ENCODE assay signal across 26 cellular contexts in genomic region chr16:69451166-69451565, GRCh38. TPM values are rescaled to one million over a fixed set of nuclear protein-coding genes. Genes with fewer than 3 reads are reported as not detected.
DNase-seq lines count a peak whose midpoint lies in the region; ATAC-seq and TF ChIP-seq lines count a peak whose summit lies in the region.
"Had no signal": no experiment of that assay in that cellular context is flagged by ENCODE, and none has a peak within 500 bp of the region (broad histone marks: within the 10 kb centered on the region; RNA-seq: fewer than 3 reads in every experiment).

No MANE protein-coding gene starts in this region.

- H3K4me3 ChIP-seq in CD4-positive, CD25-positive, alpha-beta regulatory T cell (ENCODE audit: low read depth, low read length), result peak overlapping the region; percentile 61
- no peak overlapping the region for H3K4me3 ChIP-seq in PC-3 (ENCODE audit: low read length)
- H3K4me3 ChIP-seq in endodermal cell (ENCODE audit: low read length), result no peak overlapping the region
- no peak overlapping the region for H3K4me3 ChIP-seq in transverse colon
- H3K4me3 ChIP-seq: thoracic aorta, uterus had no signal

- no peaks in the 10 kb centered on the region for H4K20me1 ChIP-seq in PC-3 (ENCODE audit: low read length)

- no peaks in the 10 kb centered on the region for H3K27me3 ChIP-seq in CD4-positive, CD25-positive, alpha-beta regulatory T cell (ENCODE audit: control insufficient read depth, insufficient read depth, low read length)
- H3K27me3 ChIP-seq in PC-3 (ENCODE audit: low read length) (no peaks in the 10 kb centered on the region), endodermal cell (ENCODE audit: control insufficient read depth, insufficient read depth, low read length, poor library complexity, severe bottlenecking) (no peaks in the 10 kb centered on the region), transverse colon (no peaks in the 10 kb centered on the region)
- H3K27me3 ChIP-seq: uterus had no signal

- H2AFZ ChIP-seq in PC-3 (ENCODE audit: low read length), result no peak overlapping the region

- TF ChIP-seq EP300 in transverse colon (IDR thresholded peaks at IDR 0.05; ENCODE audit: low read depth), result no peak

- no peaks in the 10 kb centered on the region for H3K27me3 Mint-ChIP-seq in activated CD4-positive, alpha-beta T cell treated with anti-CD3 and anti-CD28 coated beads, Interleukin-2, amount 10 ng/mL, durations not matched to agents 7 days and 5 days
- no peaks in the 10 kb centered on the region for H3K27me3 Mint-ChIP-seq in CD4-positive, CD25-positive, alpha-beta regulatory T cell
- H3K27me3 Mint-ChIP-seq in endodermal cell (ENCODE audit: insufficient read depth) (no peaks in the 10 kb centered on the region), T-cell (no peaks in the 10 kb centered on the region)
- H3K27me3 Mint-ChIP-seq: naive B cell had no signal

- WGBS in endodermal cell (ENCODE audit: insufficient coverage in 1 of 2, insufficient read length in 1 of 2), 2 experiments, result 96 to 98% methylated on average over 3 to 4 of the region's 4 CpGs
- WGBS in transverse colon (ENCODE audit: low coverage in 1 of 2), 2 donors, result 79 to 86% methylated on average over 3 to 4 of the region's 4 CpGs

- peak overlapping the region; percentile 55 for H3K27ac Mint-ChIP-seq in activated CD4-positive, alpha-beta T cell treated with anti-CD3 and anti-CD28 coated beads, Interleukin-2, amount 10 ng/mL, durations not matched to agents 7 days and 5 days
- peak overlapping the region; percentile 83 to 98 (median 87) for H3K27ac Mint-ChIP-seq in CD4-positive, CD25-positive, alpha-beta regulatory T cell
- H3K27ac Mint-ChIP-seq in endodermal cell, result peak overlapping the region; percentile 14
- peak overlapping the region in 1 of 2 donors; percentile 47 for H3K27ac Mint-ChIP-seq in T-cell
- H3K27ac Mint-ChIP-seq: activated naive CD4-positive, alpha-beta T cell treated with anti-CD3 and anti-CD28 coated beads, Interleukin-2, amount 50 U/mL, for 72 hours; activated T-helper 1 cell treated with anti-CD3 and anti-CD28 coated beads, Interleukin-12 subunit alpha, Interleukin-12 subunit beta, Interleukin-2, Interleukin-4 antibody, amounts not matched to agents 30 ng/mL and 10 ng/mL and 1 ng/mL, durations not matched to agents 14 hours and 24 hours and 36 hours; T-helper 1 cell treated with Interleukin-12 subunit alpha and Interleukin-12 subunit beta and Interleukin-4 antibody, amounts not matched to agents 30 μg/mL and 1 μg/mL, for 36 hours had no signal

- no peak overlapping the region for H3K9ac ChIP-seq in PC-3 (ENCODE audit: low read length)
- H3K9ac ChIP-seq in endodermal cell (ENCODE audit: extremely low read depth, low read length, poor library complexity, severe bottlenecking), result no peak overlapping the region

- TF ChIP-seq POLR2A in transverse colon (IDR thresholded peaks at IDR 0.05), result no peak

- intact Hi-C loops in PC-3 (cut with micrococcal nuclease), result loop anchor here (5.0 kb wide), 1 partner anchor 54 kb away; no protein-coding TSS in a partner anchor
- intact Hi-C loops in transverse colon (cut with DNase I; ENCODE audit: low total_unique reads), result no loop called here

- peaks cover 60% of the 10 kb centered on the region for H3K36me3 Mint-ChIP-seq in activated CD4-positive, alpha-beta T cell treated with anti-CD3 and anti-CD28 coated beads, Interleukin-2, amount 10 ng/mL, durations not matched to agents 7 days and 5 days (ENCODE audit: low read depth)
- peaks cover 47% of the 10 kb centered on the region for H3K36me3 Mint-ChIP-seq in CD4-positive, CD25-positive, alpha-beta regulatory T cell
- peaks cover 51% of the 10 kb centered on the region for H3K36me3 Mint-ChIP-seq in endodermal cell (ENCODE audit: low read depth)
- peaks cover 50% of the 10 kb centered on the region for H3K36me3 Mint-ChIP-seq in T-cell

- H3K4me3 Mint-ChIP-seq in activated CD4-positive, alpha-beta T cell treated with anti-CD3 and anti-CD28 coated beads, Interleukin-2, amount 10 ng/mL, durations not matched to agents 7 days and 5 days, result no peak overlapping the region
- H3K4me3 Mint-ChIP-seq in CD4-positive, CD25-positive, alpha-beta regulatory T cell, result peak overlapping the region in 3 of 4 donors; percentile 27 to 43 (median 38)
- H3K4me3 Mint-ChIP-seq in endodermal cell (no peak overlapping the region), T-cell (no peak overlapping the region)
- H3K4me3 Mint-ChIP-seq: activated T-helper 1 cell treated with anti-CD3 and anti-CD28 coated beads, Interleukin-12 subunit alpha, Interleukin-12 subunit beta, Interleukin-2, Interleukin-4 antibody, amounts not matched to agents 30 ng/mL and 10 ng/mL and 1 ng/mL, durations not matched to agents 14 hours and 24 hours and 36 hours; naive B cell; T-helper 1 cell treated with Interleukin-12 subunit alpha and Interleukin-12 subunit beta and Interleukin-4 antibody, amounts not matched to agents 30 μg/mL and 1 μg/mL, for 36 hours had no signal

- no peaks in the 10 kb centered on the region for H3F3A ChIP-seq in PC-3 (ENCODE audit: low read length, unreplicated experiment)

- H3K27ac ChIP-seq in CD4-positive, CD25-positive, alpha-beta regulatory T cell (ENCODE audit: insufficient read depth, low read length, poor library complexity, severe bottlenecking), result peak overlapping the region; percentile 68
- H3K27ac ChIP-seq in PC-3 (ENCODE audit: low read length) (peak overlapping the region; percentile 76), endodermal cell (ENCODE audit: low read depth, low read length) (no peak overlapping the region), transverse colon (no peak overlapping the region)
- H3K27ac ChIP-seq: thoracic aorta, uterus had no signal

- H3K4me1 Mint-ChIP-seq in activated CD4-positive, alpha-beta T cell treated with anti-CD3 and anti-CD28 coated beads, Interleukin-2, amount 10 ng/mL, durations not matched to agents 7 days and 5 days, result peaks cover 26% of the 10 kb centered on the region
- H3K4me1 Mint-ChIP-seq in CD4-positive, CD25-positive, alpha-beta regulatory T cell, result peaks cover 11 to 64% (median 43%) of the 10 kb centered on the region in 4 donors
- peaks cover 3% of the 10 kb centered on the region for H3K4me1 Mint-ChIP-seq in endodermal cell
- H3K4me1 Mint-ChIP-seq in T-cell, result peaks cover 18 to 36% (median 22%) of the 10 kb centered on the region in 3 donors

- no peaks in the 10 kb centered on the region for H3K9me3 Mint-ChIP-seq in activated CD4-positive, alpha-beta T cell treated with anti-CD3 and anti-CD28 coated beads, Interleukin-2, amount 10 ng/mL, durations not matched to agents 7 days and 5 days
- no peaks in the 10 kb centered on the region for H3K9me3 Mint-ChIP-seq in CD4-positive, CD25-positive, alpha-beta regulatory T cell
- H3K9me3 Mint-ChIP-seq in endodermal cell, result no peaks in the 10 kb centered on the region
- no peaks in the 10 kb centered on the region for H3K9me3 Mint-ChIP-seq in T-cell
- H3K9me3 Mint-ChIP-seq: activated naive CD4-positive, alpha-beta T cell treated with anti-CD3 and anti-CD28 coated beads, Interleukin-2, amount 50 U/mL, for 72 hours; activated T-helper 1 cell treated with anti-CD3 and anti-CD28 coated beads, Interleukin-12 subunit alpha, Interleukin-12 subunit beta, Interleukin-2, Interleukin-4 antibody, amounts not matched to agents 30 ng/mL and 10 ng/mL and 1 ng/mL, durations not matched to agents 14 hours and 24 hours and 36 hours; naive B cell; T-helper 1 cell treated with Interleukin-12 subunit alpha and Interleukin-12 subunit beta and Interleukin-4 antibody, amounts not matched to agents 30 μg/mL and 1 μg/mL, for 36 hours had no signal

- no peak for TF ChIP-seq CTCF in PC-3 (conservative IDR thresholded peaks at IDR 0.05; ENCODE audit: low read depth, low read length)
- no peak for TF ChIP-seq CTCF in endodermal cell (conservative IDR thresholded peaks at IDR 0.05)
- TF ChIP-seq CTCF in transverse colon (IDR thresholded peaks at IDR 0.05), result no peak

- POLR2A ChIA-PET in activated CD4-positive, alpha-beta T cell treated with anti-CD3 and anti-CD28 coated beads, Interleukin-2, amount 10 ng/mL, durations not matched to agents 7 days and 5 days (lab: Charles Lee), result no interaction called here
- POLR2A ChIA-PET in PC-3 (lab: Charles Lee; ENCODE audit: unreplicated experiment), result no interaction called here
- POLR2A ChIA-PET in T-cell (lab: Charles Lee), result no interaction called here

- CTCF ChIA-PET in activated CD4-positive, alpha-beta T cell treated with anti-CD3 and anti-CD28 coated beads, Interleukin-2, amount 10 ng/mL, durations not matched to agents 7 days and 5 days (lab: Charles Lee), result no interaction called here
- CTCF ChIA-PET in PC-3 (lab: Charles Lee), result no interaction called here
- CTCF ChIA-PET in T-cell (lab: Charles Lee), result interaction anchor here in 1 of 2 donors (0.7 kb wide), 1 partner anchor 92 kb away, joined by 3 read pairs; no protein-coding TSS in a partner anchor

- peaks cover 9% of the 10 kb centered on the region for H3K4me1 ChIP-seq in CD4-positive, CD25-positive, alpha-beta regulatory T cell (ENCODE audit: control insufficient read depth, insufficient read depth, low read length, poor library complexity, severe bottlenecking)
- H3K4me1 ChIP-seq in PC-3 (ENCODE audit: insufficient read depth, low read length) (peaks cover 16% of the 10 kb centered on the region), endodermal cell (ENCODE audit: control insufficient read depth, insufficient read depth, low read length) (no peaks in the 10 kb centered on the region), transverse colon (peaks cover 0 to 16% (median 7%) of the 10 kb centered on the region in 4 donors)
- H3K4me1 ChIP-seq: uterus had no signal

- peaks cover 21% of the 10 kb centered on the region for H3K36me3 ChIP-seq in CD4-positive, CD25-positive, alpha-beta regulatory T cell (ENCODE audit: control insufficient read depth, insufficient read depth, low read length)
- H3K36me3 ChIP-seq in PC-3 (ENCODE audit: low read depth, low read length) (peaks cover 11% of the 10 kb centered on the region; the same call in 1 of the 2 replicates), endodermal cell (ENCODE audit: control insufficient read depth, insufficient read depth, low read length) (peaks cover 65% of the 10 kb centered on the region), transverse colon (no peaks in the 10 kb centered on the region)
- H3K36me3 ChIP-seq: thoracic aorta, uterus had no signal

- in situ Hi-C loops in transverse colon (cut with MboI; ENCODE audit: low pct_ligation_motif_present in 1 of 4, low pct_unique_long_range_greater_than_20kb in 1 of 4, low sequenced_read_pairs in 3 of 4), result no loop called here

- H3K4me2 ChIP-seq in PC-3 (ENCODE audit: low read length), result peak overlapping the region; percentile 52

- DNase-seq in activated CD4-positive, alpha-beta T cell treated with anti-CD3 and anti-CD28 coated beads, Interleukin-2, amount 10 ng/mL, durations not matched to agents 7 days and 5 days, result no peak
- DNase-seq in activated CD4-positive, alpha-beta T cell treated with anti-CD3 and anti-CD28 coated beads, Interleukin-2, amount 50 U/mL, for 48 hours, result no peak
- DNase-seq in CD4-positive, CD25-positive, alpha-beta regulatory T cell, result peak in 1 of 3 donors; percentile 31
- DNase-seq in PC-3 (peak; percentile 54), endodermal cell (no peak), T-cell (no peak), transverse colon (no peak), NCI-H187 (lab: John Stamatoyannopoulos, UW) (no peak)
- DNase-seq: 8988T; activated CD4-positive, alpha-beta T cell treated with anti-CD3 and anti-CD28 coated beads for 4 hours; aorta; cerebellar nuclear complex; left ventricle myocardium superior; MM.1S; naive B cell; NCI-H1417; NCI-H2081 treated with DMSO at 0.1 percent for 48 hours; NCI-H345; NCI-H748 treated with DMSO at 0.1 percent for 48 hours; RPMI8226; stimulated activated naive CD4-positive, alpha-beta T cell treated with Interleukin-2 at 50 U/mL for 16 hours; uterus had no signal

- no peaks in the 10 kb centered on the region for H3K9me2 ChIP-seq in PC-3 (replicated peaks; ENCODE audit: low read length)

- no TSS peak for BruUV-seq in PC-3 (replicated peaks; lab: Mats Ljungman, UMichigan)

- H3K79me2 ChIP-seq in PC-3 (ENCODE audit: low read length), result no peaks in the 10 kb centered on the region

- no peaks in the 10 kb centered on the region for H3K9me3 ChIP-seq in CD4-positive, CD25-positive, alpha-beta regulatory T cell (ENCODE audit: control insufficient read depth in 2 of 2, low read length in 2 of 2)
- H3K9me3 ChIP-seq in PC-3 (ENCODE audit: low read length), result no peaks in the 10 kb centered on the region
- peaks cover 5% of the 10 kb centered on the region for H3K9me3 ChIP-seq in endodermal cell (ENCODE audit: control insufficient read depth, low read length)
- no peaks in the 10 kb centered on the region for H3K9me3 ChIP-seq in transverse colon
- H3K9me3 ChIP-seq: thoracic aorta, uterus had no signal

- ATAC-seq in CD4-positive, CD25-positive, alpha-beta regulatory T cell (ENCODE audit: low read depth in 2 of 2), result peak; percentile 14 to 60
- ATAC-seq in PC-3, result peak; percentile 73
- no peak for ATAC-seq in T-cell (replicated peaks in 1 of 4)
- ATAC-seq: activated naive CD4-positive, alpha-beta T cell treated with anti-CD3 and anti-CD28 coated beads, Interleukin-2, amount 50 U/mL, for 72 hours; left ventricle myocardium superior had no signal

RNA-seq across cellular contexts. Expression of gene CYB5B, which starts 26.7 kb away (rescaled TPM):
- 100 to 1,000 TPM; 157 to 178 TPM for total RNA-seq in activated CD4-positive, alpha-beta T cell treated with anti-CD3 and anti-CD28 coated beads, Interleukin-2, amount 10 ng/mL, durations not matched to agents 7 days and 5 days
- total RNA-seq in CD4-positive, CD25-positive, alpha-beta regulatory T cell, result 52.7 TPM
- polyA plus RNA-seq in CD4-positive, CD25-positive, alpha-beta regulatory T cell, result 100 to 1,000 TPM; 166 to 213 (median 190) TPM
- total RNA-seq in PC-3 (2014; rRNA removed) (64.5 and 77.1 TPM in 2 replicates), endodermal cell (100 to 1,000 TPM; 123 to 131 TPM), T-cell (10 to 100 TPM; 42.9 to 62.0 (median 54.4) TPM), transverse colon (10 to 100 TPM; 30.3 to 60.5 (median 42.4) TPM)
- 125 TPM for polyA plus RNA-seq in endodermal cell (2013, experiment 1 of 2)
- 110 TPM for polyA plus RNA-seq in endodermal cell (2013, experiment 2 of 2)

Comparison
In these comparisons a context has a peak if more than half of its experiments do, and no peak if none do; other contexts are left out.
1. H3K4me3 Mint-ChIP-seq: peak in CD4-positive, CD25-positive, alpha-beta regulatory T cell (3 of 4); none in activated CD4-positive, alpha-beta T cell treated with anti-CD3 and anti-CD28 coated beads, Interleukin-2, amount 10 ng/mL, durations not matched to agents 7 days and 5 days (single experiment), endodermal cell (single experiment) and T-cell (0 of 3).
2. ATAC-seq: peak in CD4-positive, CD25-positive, alpha-beta regulatory T cell (2 of 2) and PC-3 (single experiment); none in T-cell (0 of 4).
3. H3K27ac ChIP-seq: peak in CD4-positive, CD25-positive, alpha-beta regulatory T cell (single experiment) and PC-3 (single experiment); none in endodermal cell (single experiment) and transverse colon (0 of 4).